10 cellular contexts compared by ENCODE assay signal in the genomic region with DNA sequence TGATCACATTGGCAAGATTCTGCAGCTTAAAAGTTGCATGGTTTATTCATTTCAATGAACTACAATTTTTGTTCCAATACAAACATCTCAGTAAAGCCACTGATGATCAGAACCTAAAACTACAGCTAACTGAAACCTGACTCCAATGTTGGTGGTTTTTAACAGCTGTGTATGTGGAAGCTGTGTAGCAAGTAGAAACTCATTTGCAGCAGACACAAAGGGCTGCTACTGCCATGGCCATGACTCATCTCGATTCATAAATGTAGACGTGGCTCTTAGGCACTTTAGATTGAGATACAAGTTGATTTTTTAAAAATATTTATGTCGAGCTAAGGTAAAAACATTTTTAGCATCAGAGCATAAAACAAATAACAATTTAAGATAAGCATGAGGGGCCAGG. TPM values are rescaled to one million over a fixed set of nuclear protein-coding genes. Genes with fewer than 3 reads are reported as not detected.
DNase-seq lines count a peak whose midpoint lies in the region; ATAC-seq and TF ChIP-seq lines count a peak whose summit lies in the region.
"Had no signal": no experiment of that assay in that cellular context is flagged by ENCODE, and none has a peak within 500 bp of the region (broad histone marks: within the 10 kb centered on the region; RNA-seq: fewer than 3 reads in every experiment).

No MANE protein-coding gene starts in this region.

- no peaks in the 10 kb centered on the region for H3K9me3 Mint-ChIP-seq in CD4-positive, alpha-beta T cell
- H3K9me3 Mint-ChIP-seq: activated naive CD8-positive, alpha-beta T cell treated with anti-CD3 and anti-CD28 coated beads for 36 hours had no signal

- H3K4me2 ChIP-seq in PC-9, result no peak overlapping the region

- no peak for TF ChIP-seq POLR2A in stomach (IDR thresholded peaks at IDR 0.05)

- WGBS in stomach, 5 donors, result 52 to 65% (median 60%) methylated on average over 3 of the region's 3 CpGs

- no peak overlapping the region for H3K27ac Mint-ChIP-seq in CD4-positive, alpha-beta T cell
- H3K27ac Mint-ChIP-seq: activated naive CD8-positive, alpha-beta T cell treated with anti-CD3 and anti-CD28 coated beads for 36 hours had no signal

- no peak overlapping the region for H3K4me3 ChIP-seq in AG09309 (ENCODE audit: control insufficient read depth, low read depth, low read length)
- H3K4me3 ChIP-seq in choroid plexus epithelial cell (ENCODE audit: low read depth, low read length), result no peak overlapping the region
- no peak overlapping the region for H3K4me3 ChIP-seq in PC-9
- H3K4me3 ChIP-seq in stomach, result no peak overlapping the region

- H3K36me3 Mint-ChIP-seq in CD4-positive, alpha-beta T cell (ENCODE audit: low read depth), result no peaks in the 10 kb centered on the region
- H3K36me3 Mint-ChIP-seq: activated naive CD8-positive, alpha-beta T cell treated with anti-CD3 and anti-CD28 coated beads for 36 hours had no signal

- no peaks in the 10 kb centered on the region for H3K9me2 ChIP-seq in PC-9 (ENCODE audit: insufficient read depth)

- no peaks in the 10 kb centered on the region for H3F3A ChIP-seq in PC-9 (ENCODE audit: insufficient read depth, low read depth)

- H3K27me3 ChIP-seq in PC-9 (ENCODE audit: insufficient read depth, low read depth), result peaks cover 17% of the 10 kb centered on the region
- no peaks in the 10 kb centered on the region for H3K27me3 ChIP-seq in CD4-positive, alpha-beta T cell (ENCODE audit: control insufficient read depth, insufficient read depth, low read length)
- no peaks in the 10 kb centered on the region for H3K27me3 ChIP-seq in stomach

- ATAC-seq in GM21381 (IDR thresholded peaks at IDR 0.05; ENCODE audit: unreplicated experiment), result peak; percentile 50
- no peak for ATAC-seq in CD4-positive, alpha-beta T cell (ENCODE audit: poor library complexity)

- intact Hi-C loops in PC-9 (cut with micrococcal nuclease; ENCODE audit: unreplicated experiment), result no loop called here
- intact Hi-C loops in CD4-positive, alpha-beta T cell (cut with DNase I, micrococcal nuclease), result no loop called here
- intact Hi-C loops in stomach (cut with DNase I; ENCODE audit: low total_unique reads), result no loop called here

- H3K36me3 ChIP-seq in PC-9 (ENCODE audit: low read depth), result no peaks in the 10 kb centered on the region
- H3K36me3 ChIP-seq in stomach, result no peaks in the 10 kb centered on the region

- H3K4me1 ChIP-seq in PC-9 (replicated peaks; ENCODE audit: insufficient read depth), result no peaks in the 10 kb centered on the region
- H3K4me1 ChIP-seq in stomach, result peaks cover 0 to 17% (median 0%) of the 10 kb centered on the region in 4 donors

- no peaks in the 10 kb centered on the region for H3K79me2 ChIP-seq in PC-9 (ENCODE audit: low read depth)

- no peak for TF ChIP-seq CTCF in AG09309 (IDR thresholded peaks at IDR 0.05; ENCODE audit: control insufficient read depth, insufficient read depth, low read depth, low read length, missing control alignments)
- no peak for TF ChIP-seq CTCF in choroid plexus epithelial cell (conservative IDR thresholded peaks at IDR 0.05; ENCODE audit: low read depth, low read length)
- TF ChIP-seq CTCF in PC-9 (conservative IDR thresholded peaks at IDR 0.05), result no peak
- no peak for TF ChIP-seq CTCF in CD4-positive, alpha-beta T cell (IDR thresholded peaks at IDR 0.05)
- no peak for TF ChIP-seq CTCF in stomach (IDR thresholded peaks at IDR 0.05)

- no peaks in the 10 kb centered on the region for H4K20me1 ChIP-seq in PC-9 (ENCODE audit: insufficient read depth)

- H3K27ac ChIP-seq in PC-9 (no peak overlapping the region), stomach (no peak overlapping the region)
- no peak overlapping the region for H3K27ac ChIP-seq in CD4-positive, alpha-beta T cell (ENCODE audit: low read depth, low read length)

- no peak overlapping the region for H2AFZ ChIP-seq in PC-9

- BruUV-seq in PC-9 (replicated peaks; lab: Mats Ljungman, UMichigan), result no TSS peak

- H3K4me1 Mint-ChIP-seq in CD4-positive, alpha-beta T cell (ENCODE audit: low read depth), result no peaks in the 10 kb centered on the region
- H3K4me1 Mint-ChIP-seq: activated naive CD8-positive, alpha-beta T cell treated with anti-CD3 and anti-CD28 coated beads for 36 hours had no signal

- no peak overlapping the region for H3K4me3 Mint-ChIP-seq in CD4-positive, alpha-beta T cell
- H3K4me3 Mint-ChIP-seq: activated naive CD8-positive, alpha-beta T cell treated with anti-CD3 and anti-CD28 coated beads for 36 hours had no signal

- peaks cover 23% of the 10 kb centered on the region for H3K27me3 Mint-ChIP-seq in CD4-positive, alpha-beta T cell

- DNase-seq in AG09309 (ENCODE audit: low read depth) (peak; percentile 94), Kasumi-1 (lab: John Stamatoyannopoulos, UW) (peak; percentile 64 to 73), choroid plexus epithelial cell (ENCODE audit: low read depth) (peak; percentile 97), SW 1271 (lab: John Stamatoyannopoulos, UW) (no peak), PC-9 (no peak), stomach (no peak)
- DNase-seq in CD4-positive, alpha-beta T cell, result no peak
- DNase-seq: activated naive CD8-positive, alpha-beta T cell treated with anti-CD3 and anti-CD28 coated beads for 36 hours; stimulated activated CD4-positive, alpha-beta T cell treated with anti-CD3 and anti-CD28 coated beads, Interleukin-1b, Interleukin-23, amount 100 ng/mL, for 48 hours had no signal

- H3K9me3 ChIP-seq in PC-9 (ENCODE audit: insufficient read depth, low read depth) (no peaks in the 10 kb centered on the region), stomach (no peaks in the 10 kb centered on the region)
- no peaks in the 10 kb centered on the region for H3K9me3 ChIP-seq in CD4-positive, alpha-beta T cell (ENCODE audit: control insufficient read depth, low read length)

- CTCF ChIA-PET in PC-9 (lab: Charles Lee), result no interaction called here
- CTCF ChIA-PET in CD4-positive, alpha-beta T cell (lab: Charles Lee), result no interaction called here

- no peak for TF ChIP-seq EP300 in stomach (IDR thresholded peaks at IDR 0.05)

- POLR2A ChIA-PET in PC-9 (lab: Charles Lee; ENCODE audit: unreplicated experiment), result no interaction called here
- POLR2A ChIA-PET in CD4-positive, alpha-beta T cell (lab: Charles Lee), result no interaction called here

RNA-seq across cellular contexts. Expression of gene MAP3K4, which starts 19.5 kb away (rescaled TPM):
- total RNA-seq in PC-9 (2021), result 13.0 and 20.0 TPM in 2 replicates
- total RNA-seq in CD4-positive, alpha-beta T cell, result 10 to 100 TPM; 75.5 to 80.3 TPM
- total RNA-seq in stomach, result 100 to 1,000 TPM in 1 of 5 donors, 10 to 100 TPM in 4; 17.2 to 598 (median 45.5) TPM
- 10 to 100 TPM in 1 of 3 donors, 1 to 10 TPM in 2; 7.3 to 12.6 (median 7.8) TPM for polyA plus RNA-seq in stomach

Comparison
In these comparisons a context has a peak if more than half of its experiments do, and no peak if none do; other contexts are left out.
1. DNase-seq: peak in AG09309 (single experiment), Kasumi-1 (2 of 2) and choroid plexus epithelial cell (single experiment); none in SW 1271 (0 of 2), PC-9 (0 of 2), CD4-positive, alpha-beta T cell (0 of 10) and stomach (single experiment).